Comparison of ENCODE assay signal across 8 cellular contexts in the genomic region with DNA sequence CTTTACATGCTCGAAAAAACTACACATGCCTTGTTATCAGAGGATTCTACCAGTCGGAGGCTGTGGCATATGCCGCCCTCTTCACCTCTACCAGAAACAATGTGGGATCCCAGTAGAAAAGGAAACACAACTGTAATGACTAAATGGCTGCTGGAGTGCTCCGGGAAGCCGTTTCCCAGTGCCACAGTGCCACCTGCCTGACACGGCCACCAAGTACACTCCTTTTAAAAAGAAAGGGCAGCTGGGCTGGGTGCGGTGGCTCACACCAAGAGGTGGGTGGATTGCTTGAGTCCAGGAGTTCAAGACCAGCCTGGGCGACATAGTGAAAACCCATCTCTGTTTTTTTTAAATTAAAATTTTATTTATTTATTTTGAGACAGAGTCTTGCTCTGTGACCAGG.
DNase-seq lines count a peak whose midpoint lies in the region; ATAC-seq and TF ChIP-seq lines count a peak whose summit lies in the region.

No MANE protein-coding gene starts in this region.

- H3K36me3 Mint-ChIP-seq in stimulated activated naive B cell treated with anti-CD40 and anti-IgM and Interleukin-4, amounts not matched to agents 10 μg/mL and 1 μg/mL and 100 μg/mL, for 72 hours, result no peaks in the 10 kb centered on the region

- no peak overlapping the region for H3K9ac ChIP-seq in GM23248

- no peaks in the 10 kb centered on the region for H3K79me2 ChIP-seq in GM23248 (ENCODE audit: insufficient read depth)

- peak; percentile 78 for TF ChIP-seq CTCF in BE2C (IDR thresholded peaks at IDR 0.05; ENCODE audit: low read depth, low read length)

- H3K9me3 ChIP-seq in BE2C (no peaks in the 10 kb centered on the region), GM23248 (ENCODE audit: low read depth) (no peaks in the 10 kb centered on the region)

- peaks cover 8 to 10% of the 10 kb centered on the region in 2 donors for H3K27me3 Mint-ChIP-seq in stimulated activated naive B cell treated with anti-CD40 and anti-IgM and Interleukin-4, amounts not matched to agents 10 μg/mL and 1 μg/mL and 100 μg/mL, for 72 hours

- peaks cover 4 to 9% of the 10 kb centered on the region in 2 donors for H3K4me1 Mint-ChIP-seq in stimulated activated naive B cell treated with anti-CD40 and anti-IgM and Interleukin-4, amounts not matched to agents 10 μg/mL and 1 μg/mL and 100 μg/mL, for 72 hours

- DNase-seq in BE2C (peak; percentile 83), GM23248 (peak; percentile 79), NCI-H2227 (lab: John Stamatoyannopoulos, UW; ENCODE audit: unreplicated experiment) (peak; percentile 63), left ventricle myocardium superior (peak; percentile 40)
- peak; percentile 32 to 47 for DNase-seq in activated CD4-positive, alpha-beta T cell treated with anti-CD3 and anti-CD28 coated beads, Interleukin-2, amount 50 U/mL, for 48 hours
- peak; percentile 41 for DNase-seq in stimulated activated naive B cell treated with anti-CD40 and anti-IgM and Interleukin-4, amounts not matched to agents 10 μg/mL and 1 μg/mL and 100 μg/mL, for 72 hours

- ATAC-seq in left ventricle myocardium superior, result peak; percentile 81
- peak; percentile 81 to 84 for ATAC-seq in stimulated activated naive B cell treated with anti-CD40 and anti-IgM and Interleukin-4, amounts not matched to agents 10 μg/mL and 1 μg/mL and 100 μg/mL, for 72 hours (replicated peaks)
- ATAC-seq in HG03469 (IDR thresholded peaks at IDR 0.05; ENCODE audit: unreplicated experiment), result no peak
- ATAC-seq in HG02884 (IDR thresholded peaks at IDR 0.05; ENCODE audit: unreplicated experiment), result no peak

- H3K9me2 ChIP-seq in GM23248 (ENCODE audit: insufficient read depth), result no peaks in the 10 kb centered on the region

- H3F3A ChIP-seq in GM23248 (ENCODE audit: insufficient read depth), result no peaks in the 10 kb centered on the region

- H2AFZ ChIP-seq in GM23248, result no peak overlapping the region

- no peaks in the 10 kb centered on the region for H3K4me1 ChIP-seq in BE2C
- no peaks in the 10 kb centered on the region for H3K4me1 ChIP-seq in GM23248 (ENCODE audit: insufficient read depth)

- no peak overlapping the region for H3K4me2 ChIP-seq in GM23248 (ENCODE audit: unreplicated experiment)

- H3K9me3 Mint-ChIP-seq in stimulated activated naive B cell treated with anti-CD40 and anti-IgM and Interleukin-4, amounts not matched to agents 10 μg/mL and 1 μg/mL and 100 μg/mL, for 72 hours, result no peaks in the 10 kb centered on the region

- H3K36me3 ChIP-seq in BE2C, result no peaks in the 10 kb centered on the region
- H3K36me3 ChIP-seq in GM23248 (ENCODE audit: low read depth), result no peaks in the 10 kb centered on the region

- no peaks in the 10 kb centered on the region for H3K27me3 ChIP-seq in BE2C
- no peaks in the 10 kb centered on the region for H3K27me3 ChIP-seq in GM23248 (replicated peaks; ENCODE audit: insufficient read depth)

- no peak overlapping the region for H3K4me3 Mint-ChIP-seq in stimulated activated naive B cell treated with anti-CD40 and anti-IgM and Interleukin-4, amounts not matched to agents 10 μg/mL and 1 μg/mL and 100 μg/mL, for 72 hours

- H3K4me3 ChIP-seq in BE2C (ENCODE audit: low read depth, low read length) (no peak overlapping the region; the same call in 1 of the 2 replicates), GM23248 (no peak overlapping the region)

- H3K27ac Mint-ChIP-seq in stimulated activated naive B cell treated with anti-CD40 and anti-IgM and Interleukin-4, amounts not matched to agents 10 μg/mL and 1 μg/mL and 100 μg/mL, for 72 hours, result no peak overlapping the region

- H4K20me1 ChIP-seq in GM23248 (ENCODE audit: insufficient read depth), result no peaks in the 10 kb centered on the region

- intact Hi-C loops in left ventricle myocardium superior (cut with micrococcal nuclease), result no loop called here

- in situ Hi-C loops in GM23248 (cut with MboI), result no loop called here

- WGBS in GM23248 (ENCODE audit: low coverage in 1 of 2, low lambda C conversion rate in 2 of 2, missing lambda C conversion rate in 2 of 2), 2 experiments, result 8 to 10% methylated on average over 8 of the region's 8 CpGs

- no peak overlapping the region for H3K27ac ChIP-seq in GM23248

Comparison
In these comparisons a context has a peak if more than half of its experiments do, and no peak if none do; other contexts are left out.
1. ATAC-seq: peak in left ventricle myocardium superior (single experiment) and stimulated activated naive B cell treated with anti-CD40 and anti-IgM and Interleukin-4, amounts not matched to agents 10 μg/mL and 1 μg/mL and 100 μg/mL, for 72 hours (2 of 2); none in HG03469 (single experiment) and HG02884 (single experiment).
2. Peak in every context shown above with its lines, with median percentiles within 50 percentile points of each other: DNase-seq.